In genomic region chr7:155761162-155761561, GRCh38 we compare ENCODE assay signal across 2 cellular contexts.
TF ChIP-seq lines count a peak whose summit lies in the region.

No MANE protein-coding gene starts in this region.

TF ChIP-seq in HepG2, 621 proteins besides CTCF, POLR2A, EP300 and RAD21:
- no peak for TF ChIP-seq BCL3 (CRISPR knock-in tag; IDR thresholded peaks at IDR 0.05)
- TF ChIP-seq CEBPB (IDR thresholded peaks at IDR 0.05; ENCODE audit: borderline replicate concordance, low read depth, low read length) = peak; percentile 50
TF ChIP-seq in HepG2: peak in this region for 1.

TF ChIP-seq in SK-N-SH treated with all-trans-retinoic acid at 6 μM for 48 hours, 23 proteins besides CTCF, POLR2A, EP300 and RAD21:
- TF ChIP-seq, protein P1, sequence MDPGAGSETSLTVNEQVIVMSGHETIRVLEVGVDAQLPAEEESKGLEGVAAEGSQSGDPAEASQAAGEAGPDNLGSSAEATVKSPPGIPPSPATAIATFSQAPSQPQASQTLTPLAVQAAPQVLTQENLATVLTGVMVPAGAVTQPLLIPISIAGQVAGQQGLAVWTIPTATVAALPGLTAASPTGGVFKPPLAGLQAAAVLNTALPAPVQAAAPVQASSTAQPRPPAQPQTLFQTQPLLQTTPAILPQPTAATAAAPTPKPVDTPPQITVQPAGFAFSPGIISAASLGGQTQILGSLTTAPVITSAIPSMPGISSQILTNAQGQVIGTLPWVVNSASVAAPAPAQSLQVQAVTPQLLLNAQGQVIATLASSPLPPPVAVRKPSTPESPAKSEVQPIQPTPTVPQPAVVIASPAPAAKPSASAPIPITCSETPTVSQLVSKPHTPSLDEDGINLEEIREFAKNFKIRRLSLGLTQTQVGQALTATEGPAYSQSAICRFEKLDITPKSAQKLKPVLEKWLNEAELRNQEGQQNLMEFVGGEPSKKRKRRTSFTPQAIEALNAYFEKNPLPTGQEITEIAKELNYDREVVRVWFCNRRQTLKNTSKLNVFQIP (CRISPR knock-in tag; IDR thresholded peaks at IDR 0.05; ENCODE audit: borderline replicate concordance, low read depth) = no peak
- no peak for TF ChIP-seq BACH2 (CRISPR knock-in tag; IDR thresholded peaks at IDR 0.05; ENCODE audit: borderline replicate concordance)
- TF ChIP-seq CSDC2 (CRISPR knock-in tag; IDR thresholded peaks at IDR 0.05) = no peak
- TF ChIP-seq PPARA (CRISPR knock-in tag; IDR thresholded peaks at IDR 0.05; ENCODE audit: borderline replicate concordance) = no peak
- TF ChIP-seq PATZ1 (CRISPR knock-in tag; IDR thresholded peaks at IDR 0.05; ENCODE audit: borderline replicate concordance) = no peak
- no peak for TF ChIP-seq TOX (CRISPR knock-in tag; IDR thresholded peaks at IDR 0.05; ENCODE audit: borderline replicate concordance)
- no peak for TF ChIP-seq ZNF8 (CRISPR knock-in tag; IDR thresholded peaks at IDR 0.05)
- TF ChIP-seq ARNTL (CRISPR knock-in tag; IDR thresholded peaks at IDR 0.05; ENCODE audit: borderline replicate concordance, low read depth) = no peak
- TF ChIP-seq ZFP3 (CRISPR knock-in tag; IDR thresholded peaks at IDR 0.05) = no peak
- no peak for TF ChIP-seq ZC3H10 (CRISPR knock-in tag; IDR thresholded peaks at IDR 0.05)
- TF ChIP-seq SNAI2 (CRISPR knock-in tag; IDR thresholded peaks at IDR 0.05) = no peak
- TF ChIP-seq TCF4 (CRISPR knock-in tag; IDR thresholded peaks at IDR 0.05; ENCODE audit: borderline replicate concordance) = no peak
- TF ChIP-seq ZNF70 (CRISPR knock-in tag; IDR thresholded peaks at IDR 0.05) = no peak
- no peak for TF ChIP-seq GLIS3 (CRISPR knock-in tag; IDR thresholded peaks at IDR 0.05)
- no peak for TF ChIP-seq ESRRG (CRISPR knock-in tag; IDR thresholded peaks at IDR 0.05)
- no peak for TF ChIP-seq ZFP30 (CRISPR knock-in tag; IDR thresholded peaks at IDR 0.05)
TF ChIP-seq in SK-N-SH treated with all-trans-retinoic acid at 6 μM for 48 hours: peak in this region for 0.
